Comparison of ENCODE assay signal across 24 cellular contexts in the genomic region with DNA sequence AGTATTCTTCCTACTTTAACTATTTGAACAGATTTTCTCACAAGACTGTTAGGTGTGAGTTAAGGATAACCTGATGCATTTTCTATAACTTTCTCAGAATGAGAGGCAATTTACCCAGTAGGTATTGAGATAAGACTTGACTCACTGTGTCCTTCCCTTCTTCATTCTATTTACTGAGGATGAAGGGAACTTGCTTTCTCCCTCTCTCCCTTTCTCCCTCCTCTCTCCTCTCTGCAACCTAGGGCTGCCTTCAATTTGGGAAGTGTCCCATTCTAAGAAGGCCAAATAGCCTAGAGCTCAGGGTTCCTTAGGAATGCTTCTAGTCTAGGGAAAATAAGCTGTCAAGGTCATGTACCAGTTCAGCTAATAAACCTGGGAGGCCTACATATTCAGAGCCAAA. TPM values are rescaled to one million over a fixed set of nuclear protein-coding genes. Genes with fewer than 3 reads are reported as not detected.
DNase-seq lines count a peak whose midpoint lies in the region; ATAC-seq and TF ChIP-seq lines count a peak whose summit lies in the region.
"Had no signal": no experiment of that assay in that cellular context is flagged by ENCODE, and none has a peak within 500 bp of the region (broad histone marks: within the 10 kb centered on the region; RNA-seq: fewer than 3 reads in every experiment).

No MANE protein-coding gene starts in this region.

- H3K18ac ChIP-seq in mesendoderm (ENCODE audit: low read length), result no peak overlapping the region

- H3K36me3 ChIP-seq in OCI-LY1 (ENCODE audit: insufficient read depth, low read length), result peaks cover 6% of the 10 kb centered on the region; the same call in 1 of the 2 replicates
- H3K36me3 ChIP-seq in mesendoderm (ENCODE audit: control insufficient read depth, insufficient read depth, low read length), result no peaks in the 10 kb centered on the region
- H3K36me3 ChIP-seq: cardiac muscle cell had no signal

- no peak for DNase-seq in stimulated activated naive CD8-positive, alpha-beta T cell treated with anti-CD3 and anti-CD28 coated beads, Interleukin-15, Interleukin-2, amounts not matched to agents 100 U/mL and 50 U/mL, for 24 hours
- DNase-seq in mesendoderm, result no peak
- DNase-seq in SIG-M5 treated with dmso at 0.1 percent for 504 hours (lab: John Stamatoyannopoulos, UW; ENCODE audit: unreplicated experiment), result no peak
- DNase-seq: activated CD4-positive, alpha-beta T cell treated with anti-CD3 and anti-CD28 coated beads, Interleukin-2, amount 10 ng/mL, durations not matched to agents 7 days and 5 days; activated CD8-positive, alpha-beta memory T cell treated with anti-CD3 and anti-CD28 coated beads, Interleukin-2, amount 50 U/mL, for 4 hours; activated effector memory CD4-positive, alpha-beta T cell treated with Interleukin-2 at 50 U/mL for 16 hours; DMS53; H7; head of caudate nucleus; left ventricle myocardium superior; mucosa of descending colon; NCI-H1694; NCI-H2171 treated with DMSO at 0.1 percent for 48 hours; NCI-H526; nucleus accumbens; SHP77 had no signal

- no peak overlapping the region for H2AK5ac ChIP-seq in mesendoderm (ENCODE audit: low read length)

- H3K4me2 ChIP-seq in OCI-LY1 (ENCODE audit: low read length) (peak overlapping the region; percentile 94; the same call in 1 of the 2 replicates), mesendoderm (ENCODE audit: low read length) (peak overlapping the region; percentile 0)

- H3F3A ChIP-seq in OCI-LY1 (ENCODE audit: insufficient read depth, low read length), result no peaks in the 10 kb centered on the region

- H3K27me3 ChIP-seq in OCI-LY1 (ENCODE audit: insufficient read depth, low read length) (no peaks in the 10 kb centered on the region), mesendoderm (ENCODE audit: insufficient read depth, low read length, poor library complexity) (no peaks in the 10 kb centered on the region)
- H3K27me3 ChIP-seq: cardiac muscle cell had no signal

- no peaks in the 10 kb centered on the region for H3K9me3 ChIP-seq in OCI-LY1 (ENCODE audit: low read length)
- H3K9me3 ChIP-seq: mucosa of descending colon had no signal

- H3K79me2 ChIP-seq in OCI-LY1 (ENCODE audit: insufficient read depth, low read length), result peaks cover 76% of the 10 kb centered on the region
- H3K79me2 ChIP-seq in mesendoderm (ENCODE audit: control insufficient read depth, insufficient read depth, low read length), result peaks cover 45% of the 10 kb centered on the region

- H2BK5ac ChIP-seq in mesendoderm (ENCODE audit: low read length), result no peak overlapping the region

- peaks cover 35% of the 10 kb centered on the region for H3K4me1 Mint-ChIP-seq in stimulated activated naive CD8-positive, alpha-beta T cell treated with anti-CD3 and anti-CD28 coated beads, Interleukin-15, Interleukin-2, amounts not matched to agents 100 ng/mL and 50 ng/mL, for 24 hours (ENCODE audit: low read depth)

- peak overlapping the region; percentile 49 for H3K56ac ChIP-seq in mesendoderm (ENCODE audit: low read length)

- no peaks in the 10 kb centered on the region for H3K9me2 ChIP-seq in OCI-LY1 (ENCODE audit: low read depth, low read length)

- H3K4ac ChIP-seq in mesendoderm (ENCODE audit: low read depth, low read length), result no peak overlapping the region

- H3K79me1 ChIP-seq in mesendoderm (ENCODE audit: low read length), result peaks cover 2% of the 10 kb centered on the region

- H3K4me1 ChIP-seq in OCI-LY1 (ENCODE audit: insufficient read depth, low read length, severe bottlenecking), result peaks cover 42% of the 10 kb centered on the region
- H3K4me1 ChIP-seq in mesendoderm (ENCODE audit: control insufficient read depth, low read depth, low read length), result peaks cover 4% of the 10 kb centered on the region

- H2BK15ac ChIP-seq in mesendoderm (replicated peaks; ENCODE audit: low read depth), result no peak overlapping the region

- no peak overlapping the region for H4K8ac ChIP-seq in mesendoderm (ENCODE audit: low read depth, low read length)

- no peak overlapping the region for H4K5ac ChIP-seq in mesendoderm (ENCODE audit: low read length)

- H3K23ac ChIP-seq in mesendoderm (ENCODE audit: low read length), result no peak overlapping the region

- no peak overlapping the region for H2AFZ ChIP-seq in OCI-LY1 (ENCODE audit: low read length)

- H3K27me3 Mint-ChIP-seq in stimulated activated naive CD8-positive, alpha-beta T cell treated with anti-CD3 and anti-CD28 coated beads, Interleukin-15, Interleukin-2, amounts not matched to agents 100 ng/mL and 50 ng/mL, for 24 hours, result no peaks in the 10 kb centered on the region
- H3K27me3 Mint-ChIP-seq: activated CD4-positive, alpha-beta T cell treated with anti-CD3 and anti-CD28 coated beads, Interleukin-2, amount 10 ng/mL, durations not matched to agents 7 days and 5 days; dendritic cell treated with granulocyte-macrophage colony-stimulating factor and Interleukin-4, amounts not matched to agents 40 ng/mL and 50 ng/mL, for 4 days had no signal

- peaks cover 14% of the 10 kb centered on the region for H3K36me3 Mint-ChIP-seq in stimulated activated naive CD8-positive, alpha-beta T cell treated with anti-CD3 and anti-CD28 coated beads, Interleukin-15, Interleukin-2, amounts not matched to agents 100 ng/mL and 50 ng/mL, for 24 hours (ENCODE audit: low read depth)

- no peaks in the 10 kb centered on the region for H4K20me1 ChIP-seq in OCI-LY1 (ENCODE audit: insufficient read depth, low read length)

- no peak overlapping the region for H3K9ac ChIP-seq in OCI-LY1 (ENCODE audit: low read length)
- peak overlapping the region; percentile 44 for H3K9ac ChIP-seq in mesendoderm (ENCODE audit: low read length)

- no peak overlapping the region for H3K27ac ChIP-seq in OCI-LY1 (ENCODE audit: low read depth, low read length, poor library complexity, severe bottlenecking)
- no peak overlapping the region for H3K27ac ChIP-seq in mesendoderm (ENCODE audit: low read depth, low read length)
- H3K27ac ChIP-seq: cardiac muscle cell had no signal

- H2BK120ac ChIP-seq in mesendoderm (ENCODE audit: low read depth, low read length), result no peak overlapping the region

- no peaks in the 10 kb centered on the region for H3K9me3 Mint-ChIP-seq in stimulated activated naive CD8-positive, alpha-beta T cell treated with anti-CD3 and anti-CD28 coated beads, Interleukin-15, Interleukin-2, amounts not matched to agents 100 ng/mL and 50 ng/mL, for 24 hours
- H3K9me3 Mint-ChIP-seq: activated CD4-positive, alpha-beta T cell treated with anti-CD3 and anti-CD28 coated beads, Interleukin-2, amount 10 ng/mL, durations not matched to agents 7 days and 5 days; CD14-positive monocyte; dendritic cell treated with granulocyte-macrophage colony-stimulating factor and Interleukin-4, amounts not matched to agents 40 ng/mL and 50 ng/mL, for 4 days had no signal

- no peak for ATAC-seq in stimulated activated naive CD8-positive, alpha-beta T cell treated with anti-CD3 and anti-CD28 coated beads, Interleukin-15, Interleukin-2, amounts not matched to agents 100 U/mL and 50 U/mL, for 24 hours
- no peak for ATAC-seq in esophagus mucosa
- ATAC-seq in GM18502 (IDR thresholded peaks at IDR 0.05; ENCODE audit: poor library complexity, unreplicated experiment), result no peak
- ATAC-seq in HG02759 (IDR thresholded peaks at IDR 0.05; ENCODE audit: unreplicated experiment), result no peak
- ATAC-seq: left ventricle myocardium superior, mucosa of descending colon had no signal

- H3K27ac Mint-ChIP-seq in stimulated activated naive CD8-positive, alpha-beta T cell treated with anti-CD3 and anti-CD28 coated beads, Interleukin-15, Interleukin-2, amounts not matched to agents 100 ng/mL and 50 ng/mL, for 24 hours, result peak overlapping the region; percentile 23
- H3K27ac Mint-ChIP-seq: activated CD4-positive, alpha-beta T cell treated with anti-CD3 and anti-CD28 coated beads, Interleukin-2, amount 10 ng/mL, durations not matched to agents 7 days and 5 days; dendritic cell treated with granulocyte-macrophage colony-stimulating factor and Interleukin-4, amounts not matched to agents 40 ng/mL and 50 ng/mL, for 4 days had no signal

- H3K4me3 Mint-ChIP-seq in stimulated activated naive CD8-positive, alpha-beta T cell treated with anti-CD3 and anti-CD28 coated beads, Interleukin-15, Interleukin-2, amounts not matched to agents 100 ng/mL and 50 ng/mL, for 24 hours, result no peak overlapping the region
- H3K4me3 Mint-ChIP-seq: activated CD4-positive, alpha-beta T cell treated with anti-CD3 and anti-CD28 coated beads, Interleukin-2, amount 10 ng/mL, durations not matched to agents 7 days and 5 days; dendritic cell treated with granulocyte-macrophage colony-stimulating factor and Interleukin-4, amounts not matched to agents 40 ng/mL and 50 ng/mL, for 4 days had no signal

- no peak for TF ChIP-seq CTCF in OCI-LY1 (IDR thresholded peaks at IDR 0.05; ENCODE audit: low read length)

- H3K4me3 ChIP-seq in OCI-LY1 (ENCODE audit: low read depth, low read length, poor library complexity, severe bottlenecking), result no peak overlapping the region
- H3K4me3 ChIP-seq in mesendoderm (ENCODE audit: low read length), result no peak overlapping the region
- H3K4me3 ChIP-seq: cardiac muscle cell, mucosa of descending colon had no signal

RNA-seq across cellular contexts. Expression of gene ECHDC1, which starts 3.2 kb away (rescaled TPM):
- polyA plus RNA-seq in mesendoderm (2013, experiment 1 of 2), result 73.5 TPM
- 72.7 TPM for polyA plus RNA-seq in mesendoderm (2013, experiment 2 of 2)
- total RNA-seq in esophagus mucosa, result 32.8 TPM
